Comparison of ENCODE assay signal across 28 cellular contexts in the genomic region with DNA sequence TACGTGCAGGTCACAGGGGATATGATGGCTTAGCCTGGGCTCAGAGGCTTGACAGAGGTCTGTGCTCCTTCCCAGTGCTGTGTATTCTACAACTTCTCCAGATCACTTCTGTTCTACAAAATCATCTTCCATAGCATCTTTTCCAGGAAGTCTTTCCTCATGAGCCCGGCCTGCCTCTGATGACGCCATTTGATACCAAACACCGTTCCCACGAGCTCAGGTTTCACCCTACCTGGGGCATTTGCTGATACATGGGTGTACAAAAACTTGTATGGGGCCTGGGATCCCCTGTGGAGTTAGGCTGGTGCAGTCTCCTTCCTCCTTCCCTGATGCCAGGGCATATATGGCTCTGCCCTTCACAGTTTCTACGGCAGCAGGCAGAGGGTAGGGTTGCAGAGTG.
"Had no signal": no experiment of that assay in that cellular context is flagged by ENCODE, and none has a peak within 500 bp of the region (broad histone marks: within the 10 kb centered on the region; RNA-seq: fewer than 3 reads in every experiment).

No MANE protein-coding gene starts in this region.

- H2AFZ ChIP-seq: parathyroid adenoma had no signal

- H3K4me3 Mint-ChIP-seq: activated naive CD8-positive, alpha-beta T cell; nephron progenitor cell; type B pancreatic cell had no signal

- H3K27ac ChIP-seq: adrenal gland, ascending aorta, brain microvascular endothelial cell, parathyroid adenoma, thoracic aorta, vagina, VCaP had no signal

- DNase-seq: activated CD4-positive, alpha-beta T cell treated with anti-CD3 and anti-CD28 coated beads for 1 hour; activated CD4-positive, alpha-beta T cell treated with anti-CD3 and anti-CD28 coated beads, Interleukin-2, amount 50 U/mL, for 1 hour; activated gamma-delta T cell treated with Interleukin-2 at 50 U/mL for 16 hours; activated T-cell treated with anti-CD3 and anti-CD28 coated beads, Interleukin-2, amount 50 U/mL, for 1 hour; adrenal gland; brain microvascular endothelial cell; central memory CD4-positive, alpha-beta T cell; dermis blood vessel endothelial cell; effector CD8-positive, alpha-beta T cell; head of caudate nucleus; hypothalamus; left cardiac atrium; mesenchymal stem cell; mucosa of descending colon; nephron progenitor cell; nucleus accumbens; right cardiac atrium; stimulated activated CD4-positive, alpha-beta T cell treated with anti-CD3 and anti-CD28 coated beads, Interleukin-4, amount 100 ng/mL, for 24 hours; stimulated activated naive CD4-positive, alpha-beta T cell treated with Interleukin-2 at 50 U/mL for 16 hours had no signal

- H3K79me2 ChIP-seq: parathyroid adenoma had no signal

- H3K36me3 ChIP-seq: adrenal gland, ascending aorta, brain microvascular endothelial cell, thoracic aorta, vagina had no signal

- H3K4me3 ChIP-seq: adrenal gland, ascending aorta, mucosa of descending colon, thoracic aorta, vagina had no signal

- H3K9me3 ChIP-seq: adrenal gland, ascending aorta, mucosa of descending colon, thoracic aorta, vagina had no signal

- H3K36me3 Mint-ChIP-seq: activated naive CD8-positive, alpha-beta T cell; type B pancreatic cell had no signal

- H3K9ac ChIP-seq: parathyroid adenoma had no signal

- H3K27ac Mint-ChIP-seq: activated naive CD8-positive, alpha-beta T cell; nephron progenitor cell; type B pancreatic cell had no signal

- FAIRE-seq: frontal cortex, islet of Langerhans had no signal

- H3K4me1 ChIP-seq: adrenal gland, ascending aorta, parathyroid adenoma, vagina had no signal

- H3K27me3 ChIP-seq: adrenal gland, ascending aorta, vagina had no signal

- H3K9me3 Mint-ChIP-seq: nephron progenitor cell, type B pancreatic cell had no signal
